Comparison of ENCODE assay signal across 21 cellular contexts in genomic region chr21:39663742-39664492, GRCh38. TPM values are rescaled to one million over a fixed set of nuclear protein-coding genes. Genes with fewer than 3 reads are reported as not detected.
DNase-seq lines count a peak whose midpoint lies in the region; ATAC-seq and TF ChIP-seq lines count a peak whose summit lies in the region.
"Had no signal": no experiment of that assay in that cellular context is flagged by ENCODE, and none has a peak within 500 bp of the region (broad histone marks: within the 10 kb centered on the region; RNA-seq: fewer than 3 reads in every experiment).

No MANE protein-coding gene starts in this region.

- H4K8ac ChIP-seq in neuronal stem cell (ENCODE audit: low read depth, low read length): no peak overlapping the region

- H3K27me3 ChIP-seq in right atrium auricular region (no peaks in the 10 kb centered on the region), neuronal stem cell (ENCODE audit: control insufficient read depth in 3 of 3, insufficient read depth in 3 of 3, low read depth in 1 of 3, low read length in 3 of 3) (no peaks in the 10 kb centered on the region)
- H3K27me3 ChIP-seq: SJCRH30 had no signal

- H3K9ac ChIP-seq in neuronal stem cell (ENCODE audit: low read depth, low read length, poor library complexity): peak overlapping the region; percentile 7

- WGBS in neuronal stem cell (ENCODE audit: extremely low coverage in 2 of 2, insufficient read length in 2 of 2, insufficient replicate concordance in 1 of 2), 2 donors: no CpG with 5 or more reads among the region's 15 CpGs

- DNase-seq in right atrium auricular region (ENCODE audit: low spot score) (peak; percentile 44), Right ventricle myocardium inferior (ENCODE audit: missing footprints) (no peak), coronary artery (ENCODE audit: low spot score) (peak; percentile 36), neuronal stem cell (ENCODE audit: low spot score) (no peak), T-helper 9 cell (no peak)
- no peak for DNase-seq in activated naive CD4-positive, alpha-beta T cell treated with anti-CD3 and anti-CD28 coated beads, Interleukin-2, amount 50 U/mL, for 16 hours
- DNase-seq: AML-193; C1 segment of cervical spinal cord; CD8-positive, alpha-beta T cell; GOT3; KG1; NCI-H1092; NCI-H1436; NCI-H187 treated with DMSO at 0.1 percent for 48 hours; NCI-H2107; NCI-H2227 treated with DMSO at 0.1 percent for 48 hours; NCI-H510A; NK-92 treated with Interleukin-12 subunit alpha and Interleukin-12 subunit beta, amount 100 ng/mL, for 24 hours; SJCRH30 had no signal

- H3K36me3 ChIP-seq in right atrium auricular region: no peaks in the 10 kb centered on the region
- no peaks in the 10 kb centered on the region for H3K36me3 ChIP-seq in neuronal stem cell (replicated peaks in 1 of 2; ENCODE audit: control insufficient read depth in 2 of 2, insufficient read depth in 2 of 2, low read length in 2 of 2)
- H3K36me3 ChIP-seq: SJCRH30 had no signal

- H3K4me3 ChIP-seq in right atrium auricular region (no peak overlapping the region), coronary artery (no peak overlapping the region), neuronal stem cell (ENCODE audit: low read length in 2 of 2) (no peak overlapping the region)
- H3K4me3 ChIP-seq: SJCRH30 had no signal

- no peak overlapping the region for H3K4ac ChIP-seq in neuronal stem cell (ENCODE audit: low read length)

- no peak overlapping the region for H3K14ac ChIP-seq in neuronal stem cell (ENCODE audit: low read length)

- intact Hi-C loops in Right ventricle myocardium inferior (cut with DNase I): no loop called here

- H3K9me3 ChIP-seq in right atrium auricular region: no peaks in the 10 kb centered on the region
- H3K9me3 ChIP-seq in neuronal stem cell (replicated peaks in 1 of 2; ENCODE audit: control insufficient read depth in 2 of 2, insufficient read depth in 1 of 2, low read depth in 1 of 2, low read length in 2 of 2): no peaks in the 10 kb centered on the region
- H3K9me3 ChIP-seq: SJCRH30 had no signal

- no peak overlapping the region for H2BK120ac ChIP-seq in neuronal stem cell (ENCODE audit: low read depth, low read length)

- no peak overlapping the region for H2BK12ac ChIP-seq in neuronal stem cell (ENCODE audit: low read length)

- H3K4me1 ChIP-seq in right atrium auricular region: peaks cover 0 to 18% of the 10 kb centered on the region in 2 donors
- peaks cover 4 to 7% of the 10 kb centered on the region in 2 donors for H3K4me1 ChIP-seq in neuronal stem cell (ENCODE audit: control insufficient read depth in 2 of 2, insufficient read depth in 1 of 2, low read depth in 1 of 2, low read length in 2 of 2)

- H3K4me2 ChIP-seq in neuronal stem cell (ENCODE audit: insufficient read depth, low read length, poor library complexity, severe bottlenecking): no peak overlapping the region

- H4K91ac ChIP-seq in neuronal stem cell (ENCODE audit: low read depth, low read length, poor library complexity): no peak overlapping the region

- no peak overlapping the region for H2BK15ac ChIP-seq in neuronal stem cell (ENCODE audit: low read length)

- H2AFZ ChIP-seq in neuronal stem cell (ENCODE audit: low read length): no peak overlapping the region

- TF ChIP-seq CTCF in right atrium auricular region (IDR thresholded peaks at IDR 0.05) (no peak), coronary artery (IDR thresholded peaks at IDR 0.05) (no peak)

- no peak overlapping the region for H3K23ac ChIP-seq in neuronal stem cell (ENCODE audit: low read depth, low read length, poor library complexity)

- H3K18ac ChIP-seq in neuronal stem cell (ENCODE audit: low read length): peak overlapping the region; percentile 85

- no peak overlapping the region for H2AK5ac ChIP-seq in neuronal stem cell (ENCODE audit: low read depth, low read length)

- no peak for ATAC-seq in Right ventricle myocardium inferior
- no peak for ATAC-seq in HG02642 (IDR thresholded peaks at IDR 0.05; ENCODE audit: poor library complexity, unreplicated experiment)
- ATAC-seq: CD8-positive, alpha-beta T cell; Panc1 had no signal

- no peak overlapping the region for H3K27ac ChIP-seq in right atrium auricular region
- H3K27ac ChIP-seq in coronary artery: no peak overlapping the region
- H3K27ac ChIP-seq in neuronal stem cell (replicated peaks; ENCODE audit: low read length): no peak overlapping the region
- H3K27ac ChIP-seq: SJCRH30 had no signal

- H2BK5ac ChIP-seq in neuronal stem cell (ENCODE audit: low read length): peak overlapping the region; percentile 77

- no peaks in the 10 kb centered on the region for H3K79me1 ChIP-seq in neuronal stem cell (ENCODE audit: low read depth, low read length)

RNA-seq across cellular contexts. Expression of gene B3GALT5, which starts 51.2 kb away (rescaled TPM):
- total RNA-seq in right atrium auricular region: not detected
- total RNA-seq in Right ventricle myocardium inferior: 0.16 TPM
- 0.75 TPM for polyA plus RNA-seq in neuronal stem cell (2013, experiment 1 of 2)
- 0.83 TPM for polyA plus RNA-seq in neuronal stem cell (2013, experiment 2 of 2)
- total RNA-seq: CD8-positive, alpha-beta T cell had no signal

Comparison
In these comparisons a context has a peak if more than half of its experiments do, and no peak if none do; other contexts are left out.
1. DNase-seq: peak in right atrium auricular region (single experiment) and coronary artery (single experiment); none in Right ventricle myocardium inferior (single experiment), neuronal stem cell (single experiment), activated naive CD4-positive, alpha-beta T cell treated with anti-CD3 and anti-CD28 coated beads, Interleukin-2, amount 50 U/mL, for 16 hours (single experiment) and T-helper 9 cell (single experiment).